28 cellular contexts compared by ENCODE assay signal in the genomic region with DNA sequence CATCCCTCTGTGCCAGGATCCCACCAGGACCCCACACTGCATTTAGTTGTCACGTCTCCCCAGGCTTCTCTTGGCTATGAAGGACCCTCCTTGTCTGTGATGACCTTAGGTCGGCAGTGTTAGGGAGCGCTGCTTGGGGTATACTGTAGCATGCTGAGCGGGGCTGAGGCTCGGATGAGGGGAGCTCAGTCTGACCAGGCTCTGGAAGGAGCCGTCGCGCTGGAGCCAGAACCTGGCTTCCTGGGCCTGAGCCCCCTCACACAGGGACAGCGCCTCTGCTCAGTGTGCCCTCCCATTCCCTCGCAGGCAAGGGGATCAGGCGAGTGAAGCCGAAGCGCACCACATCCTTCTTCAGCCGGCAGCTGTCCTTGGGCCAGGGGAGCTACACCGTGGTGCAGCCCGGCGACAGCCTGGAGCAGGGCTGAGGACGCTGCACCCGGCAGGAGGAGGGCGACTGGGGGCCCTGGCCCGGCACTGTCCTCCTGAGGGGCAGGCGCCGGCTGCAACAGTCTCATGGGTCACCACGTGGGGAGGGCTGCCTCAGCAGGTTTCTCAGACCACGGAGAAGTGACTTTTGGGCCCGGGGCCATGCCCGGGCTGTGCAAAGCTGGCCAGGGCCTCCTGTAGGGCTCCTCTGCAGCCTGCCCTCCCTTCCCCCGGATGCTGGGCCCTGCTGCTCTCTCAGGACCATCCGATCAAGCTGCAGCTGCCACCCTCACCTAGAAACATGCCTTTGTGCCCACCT. TPM values are rescaled to one million over a fixed set of nuclear protein-coding genes. Genes with fewer than 3 reads are reported as not detected.
DNase-seq lines count a peak whose midpoint lies in the region; ATAC-seq and TF ChIP-seq lines count a peak whose summit lies in the region.
"Had no signal": no experiment of that assay in that cellular context is flagged by ENCODE, and none has a peak within 500 bp of the region (broad histone marks: within the 10 kb centered on the region; RNA-seq: fewer than 3 reads in every experiment).

No MANE protein-coding gene starts in this region.

- H3K4me1 Mint-ChIP-seq in endodermal cell, result peaks cover 8% of the 10 kb centered on the region

- no peak overlapping the region for H3K9ac ChIP-seq in endodermal cell (ENCODE audit: extremely low read depth, low read length, poor library complexity, severe bottlenecking)

- peak; percentile 37 for DNase-seq in Right ventricle myocardium superior
- no peak for DNase-seq in left ventricle myocardium superior
- DNase-seq in endodermal cell, result peak; percentile 48
- peak; percentile 83 for DNase-seq in mesenteric fat pad (ENCODE audit: low spot score)
- DNase-seq in tibial nerve (ENCODE audit: low spot score in 2 of 2), result peak in 1 of 2 donors; percentile 10
- DNase-seq in activated CD4-positive, alpha-beta T cell treated with anti-CD3 and anti-CD28 coated beads for 48 hours, result no peak
- no peak for DNase-seq in NCI-H446 (lab: John Stamatoyannopoulos, UW)
- DNase-seq: activated CD4-positive, alpha-beta memory T cell treated with anti-CD3 and anti-CD28 coated beads, Interleukin-2, amount 10 ng/mL, durations not matched to agents 7 days and 5 days; activated CD4-positive, CD25-positive, alpha-beta regulatory T cell; activated naive CD4-positive, alpha-beta T cell; anterior cingulate cortex; caudate nucleus; dermis blood vessel endothelial cell; EL; immature natural killer cell; IMR-90; NCI-H1417; NCI-H524; T-helper 9 cell had no signal

- H3K27me3 ChIP-seq in endodermal cell (ENCODE audit: control insufficient read depth, insufficient read depth, low read length, poor library complexity, severe bottlenecking), result no peaks in the 10 kb centered on the region
- H3K27me3 ChIP-seq in tibial nerve, result no peaks in the 10 kb centered on the region
- H3K27me3 ChIP-seq: upper lobe of left lung had no signal

- no peak overlapping the region for H3K27ac Mint-ChIP-seq in endodermal cell
- H3K27ac Mint-ChIP-seq: activated CD4-positive, alpha-beta memory T cell treated with anti-CD3 and anti-CD28 coated beads, Interleukin-2, amount 10 ng/mL, durations not matched to agents 7 days and 5 days; B cell had no signal

- no peak for TF ChIP-seq EP300 in tibial nerve (IDR thresholded peaks at IDR 0.05)

- WGBS in endodermal cell (ENCODE audit: insufficient coverage in 1 of 2, insufficient read length in 1 of 2), 2 experiments, result 90 to 93% methylated on average over 8 to 29 of the region's 29 CpGs
- 57 to 62% methylated on average over 16 to 28 of the region's 29 CpGs for WGBS in tibial nerve, 2 donors

- no peaks in the 10 kb centered on the region for H3K27me3 Mint-ChIP-seq in endodermal cell (ENCODE audit: insufficient read depth)
- H3K27me3 Mint-ChIP-seq: activated CD4-positive, alpha-beta memory T cell treated with anti-CD3 and anti-CD28 coated beads, Interleukin-2, amount 10 ng/mL, durations not matched to agents 7 days and 5 days; B cell had no signal

- H3K4me3 ChIP-seq in endodermal cell (ENCODE audit: low read length) (no peak overlapping the region), tibial nerve (no peak overlapping the region)
- H3K4me3 ChIP-seq: A549, HAP-1, lung, upper lobe of left lung had no signal

- H3K27ac ChIP-seq in endodermal cell (ENCODE audit: low read depth, low read length) (no peak overlapping the region), tibial nerve (peak overlapping the region; percentile 79 to 100 (median 89))
- H3K27ac ChIP-seq: upper lobe of left lung had no signal

- peaks cover 18% of the 10 kb centered on the region for H3K36me3 ChIP-seq in endodermal cell (ENCODE audit: control insufficient read depth, insufficient read depth, low read length)
- peaks cover 0 to 65% (median 11%) of the 10 kb centered on the region in 3 donors for H3K36me3 ChIP-seq in tibial nerve

- no peak for TF ChIP-seq POLR2A in tibial nerve (IDR thresholded peaks at IDR 0.05)

- H3K9me3 ChIP-seq in endodermal cell (ENCODE audit: control insufficient read depth, low read length), result no peaks in the 10 kb centered on the region
- no peaks in the 10 kb centered on the region for H3K9me3 ChIP-seq in tibial nerve
- H3K9me3 ChIP-seq: A549, HAP-1, upper lobe of left lung had no signal

- H3K9me3 Mint-ChIP-seq in endodermal cell, result no peaks in the 10 kb centered on the region
- H3K9me3 Mint-ChIP-seq: activated CD4-positive, alpha-beta memory T cell treated with anti-CD3 and anti-CD28 coated beads, Interleukin-2, amount 10 ng/mL, durations not matched to agents 7 days and 5 days; immature natural killer cell had no signal

- intact Hi-C loops in Right ventricle myocardium superior (cut with DNase I) (no loop called here), left ventricle myocardium superior (cut with micrococcal nuclease) (no loop called here)

- no peak for ATAC-seq in Right ventricle myocardium superior (ENCODE audit: poor library complexity)
- ATAC-seq in left ventricle myocardium superior, result no peak
- no peak for ATAC-seq in GM18520 (IDR thresholded peaks at IDR 0.05; ENCODE audit: unreplicated experiment)
- ATAC-seq: SK-N-SH treated with all-trans-retinoic acid at 6 μM for 48 hours had no signal

- H3K4me3 Mint-ChIP-seq in endodermal cell, result no peak overlapping the region
- H3K4me3 Mint-ChIP-seq: activated CD4-positive, alpha-beta memory T cell treated with anti-CD3 and anti-CD28 coated beads, Interleukin-2, amount 10 ng/mL, durations not matched to agents 7 days and 5 days; B cell; immature natural killer cell had no signal

- H3K4me1 ChIP-seq in endodermal cell (ENCODE audit: control insufficient read depth, insufficient read depth, low read length) (no peaks in the 10 kb centered on the region), tibial nerve (peaks cover 0 to 52% (median 26%) of the 10 kb centered on the region in 4 donors)

- peaks cover 37% of the 10 kb centered on the region for H3K36me3 Mint-ChIP-seq in endodermal cell (ENCODE audit: low read depth)

- TF ChIP-seq CTCF in endodermal cell (conservative IDR thresholded peaks at IDR 0.05), result no peak
- TF ChIP-seq CTCF in tibial nerve (IDR thresholded peaks at IDR 0.05), result no peak

RNA-seq across cellular contexts. Expression of a gene that starts 11.5 kb away (rescaled TPM):
- 451 TPM for total RNA-seq in Right ventricle myocardium superior
- 508 TPM for total RNA-seq in left ventricle myocardium superior
- 10 to 100 TPM; 61.3 to 85.2 TPM for total RNA-seq in endodermal cell
- polyA plus RNA-seq in endodermal cell (2013, experiment 1 of 2), result 21.0 TPM
- polyA plus RNA-seq in endodermal cell (2013, experiment 2 of 2), result 14.2 TPM
- 1,527 TPM for total RNA-seq in mesenteric fat pad
- 100 to 1,000 TPM; 427 to 571 (median 461) TPM for total RNA-seq in tibial nerve

RNA-seq across cellular contexts. Expression of a gene that starts 24.7 kb away (rescaled TPM):
- 8.6 TPM for total RNA-seq in Right ventricle myocardium superior
- total RNA-seq in left ventricle myocardium superior, result 9.7 TPM
- 10 to 100 TPM; 27.4 to 29.6 TPM for total RNA-seq in endodermal cell
- 10.8 TPM for polyA plus RNA-seq in endodermal cell (2013, experiment 1 of 2)
- 11.9 TPM for polyA plus RNA-seq in endodermal cell (2013, experiment 2 of 2)
- total RNA-seq in mesenteric fat pad, result 44.0 TPM
- 100 to 1,000 TPM in 3 of 4 donors, 10 to 100 TPM in 1; 96.5 to 226 (median 128) TPM for total RNA-seq in tibial nerve

RNA-seq across cellular contexts. Expression of a gene that starts 28.7 kb away (rescaled TPM):
- 5.3 TPM for total RNA-seq in Right ventricle myocardium superior
- total RNA-seq in left ventricle myocardium superior, result 4.6 TPM
- total RNA-seq in endodermal cell, result 1 to 10 TPM; 3.0 to 6.3 TPM
- 0.71 TPM for polyA plus RNA-seq in endodermal cell (2013, experiment 1 of 2)
- polyA plus RNA-seq in endodermal cell (2013, experiment 2 of 2), result 0.50 TPM
- 8.7 TPM for total RNA-seq in mesenteric fat pad
- total RNA-seq in tibial nerve, result 10 to 100 TPM in 2 of 4 donors, 1 to 10 TPM in 2; 1.8 to 22.5 (median 8.5) TPM

RNA-seq across cellular contexts. Expression of a gene that starts 56.6 kb away (rescaled TPM):
- total RNA-seq in Right ventricle myocardium superior, result 1.0 TPM
- 0.97 TPM for total RNA-seq in left ventricle myocardium superior
- total RNA-seq in endodermal cell, result 1 to 10 TPM in 1 of 2 donors, under 1 TPM in 1; 0.99 to 1.0 TPM
- 2.1 TPM for polyA plus RNA-seq in endodermal cell (2013, experiment 1 of 2)
- polyA plus RNA-seq in endodermal cell (2013, experiment 2 of 2), result 1.7 TPM
- total RNA-seq in mesenteric fat pad, result not detected
- under 1 TPM in 2 of 4 donors, not detected in 2; 0.30 to 0.59 TPM for total RNA-seq in tibial nerve
- total RNA-seq: fibroblast of villous mesenchyme, IMR-90, renal cortical epithelial cell had no signal

Comparison
In these comparisons a context has a peak if more than half of its experiments do, and no peak if none do; other contexts are left out.
1. DNase-seq: peak in Right ventricle myocardium superior (single experiment), endodermal cell (single experiment) and mesenteric fat pad (single experiment); none in left ventricle myocardium superior (single experiment), activated CD4-positive, alpha-beta T cell treated with anti-CD3 and anti-CD28 coated beads for 48 hours (single experiment) and NCI-H446 (0 of 2).